26 cellular contexts compared by ENCODE assay signal in genomic region chr2:55720417-55720816, GRCh38.
"Had no signal": no experiment of that assay in that cellular context is flagged by ENCODE, and none has a peak within 500 bp of the region (broad histone marks: within the 10 kb centered on the region; RNA-seq: fewer than 3 reads in every experiment).

No MANE protein-coding gene starts in this region.

- H3K4me2 ChIP-seq: neural progenitor cell had no signal

- H3K9me3 ChIP-seq: gastroesophageal sphincter, left lung, prostate gland, spleen, testis, upper lobe of right lung had no signal

- DNase-seq: activated B cell treated with CpG ODN at 0.5 μM for 24 hours; activated CD4-positive, alpha-beta T cell treated with anti-CD3 and anti-CD28 coated beads for 36 hours; activated CD4-positive, alpha-beta T cell treated with anti-CD3 and anti-CD28 coated beads, Interleukin-2, amount 50 U/mL, for 4 hours; activated CD8-positive, alpha-beta memory T cell treated with anti-CD3 and anti-CD28 coated beads, Interleukin-2, amount 50 U/mL, for 48 hours; activated naive CD4-positive, alpha-beta T cell treated with Interleukin-2 at 50 U/mL for 16 hours; activated naive CD8-positive, alpha-beta T cell treated with anti-CD3 and anti-CD28 coated beads, Interleukin-2, amount 10 ng/mL, durations not matched to agents 7 days and 5 days; activated T-cell treated with anti-CD3 and anti-CD28 coated beads, Interleukin-2, amount 50 U/mL, for 4 hours; amygdala; cerebellar nuclear complex; cortex of kidney; head of caudate nucleus; hypothalamus; kidney; left lung; naive thymus-derived CD8-positive, alpha-beta T cell; spleen; stimulated activated CD4-positive, alpha-beta T cell treated with anti-CD3 and anti-CD28 coated beads, Interleukin-4, amount 100 ng/mL, for 1 hour; stimulated activated naive CD4-positive, alpha-beta T cell; T1000; upper lobe of right lung had no signal

- H3K27me3 ChIP-seq: gastroesophageal sphincter, left lung, neural progenitor cell, spleen, testis, upper lobe of right lung had no signal

- H3K4me3 ChIP-seq: gastroesophageal sphincter, left lung, lung, neural progenitor cell, prostate gland, spleen, upper lobe of right lung had no signal

- H3K4me1 ChIP-seq: gastroesophageal sphincter, left lung, prostate gland, testis, upper lobe of right lung had no signal

- H3K36me3 ChIP-seq: gastroesophageal sphincter, left lung, neural progenitor cell, prostate gland, spleen, upper lobe of right lung had no signal

- H2AFZ ChIP-seq: neural progenitor cell had no signal

- H3K27ac ChIP-seq: epithelial cell of prostate, gastroesophageal sphincter, left lung, neural progenitor cell, prostate gland, spleen, testis, upper lobe of right lung had no signal
